Comparison of ENCODE assay signal across 1 cellular context in genomic region chr1:187842406-187843165, GRCh38.
TF ChIP-seq lines count a peak whose summit lies in the region.

No MANE protein-coding gene starts in this region.

TF ChIP-seq in GM23338, 12 proteins besides CTCF, POLR2A, EP300 and RAD21 (continued from another document):
- TF ChIP-seq ZNF462 (CRISPR knock-in tag; IDR thresholded peaks at IDR 0.05) (no peak), STAT1 (IDR thresholded peaks at IDR 0.05; ENCODE audit: unreplicated experiment) (no peak)
